ENCODE assay signal across 8 cellular contexts in genomic region chr22:31749636-31750364, GRCh38. TPM values are rescaled to one million over a fixed set of nuclear protein-coding genes. Genes with fewer than 3 reads are reported as not detected.
DNase-seq lines count a peak whose midpoint lies in the region; ATAC-seq and TF ChIP-seq lines count a peak whose summit lies in the region.

PRR14L (minus strand) TSS chr22:31750132; CDS start chr22:31738860, 11,272 bp downstream.

- H3K4me3 ChIP-seq in IMR-90 (ENCODE audit: insufficient read depth, low read depth, low read length) (peak within 1 kb of the TSS; percentile 73), OCI-LY7 (ENCODE audit: low read depth, low read length, poor library complexity, severe bottlenecking) (peak within 1 kb of the TSS; percentile 95)

- no TSS peak for BruUV-seq in IMR-90 (replicated peaks; lab: Mats Ljungman, UMichigan)
- no TSS peak for BruUV-seq in OCI-LY7 (replicated peaks; lab: Mats Ljungman, UMichigan)

- TF ChIP-seq CTCF in IMR-90 (conservative IDR thresholded peaks at IDR 0.05; ENCODE audit: low read depth, low read length) = peak; percentile 1; the same call in 1 of the 2 replicates
- TF ChIP-seq CTCF in OCI-LY7 (conservative IDR thresholded peaks at IDR 0.05; ENCODE audit: low read length) = peak; percentile 45; the same call in 1 of the 2 replicates
- TF ChIP-seq CTCF in endothelial cell (IDR thresholded peaks at IDR 0.05; ENCODE audit: unreplicated experiment) = no peak
- TF ChIP-seq CTCF in mesothelial cell of epicardium (IDR thresholded peaks at IDR 0.05; ENCODE audit: unreplicated experiment) = no peak

- peak within 1 kb of the TSS; percentile 71 for H2BK5ac ChIP-seq in IMR-90 (ENCODE audit: low read depth, low read length, poor library complexity, severe bottlenecking)

- peak; percentile 85 for TF ChIP-seq POLR2A in IMR-90 (IDR thresholded peaks at IDR 0.05; ENCODE audit: low read depth, low read length)

- peak within 1 kb of the TSS; percentile 99 for H3K14ac ChIP-seq in IMR-90 (replicated peaks; ENCODE audit: low read depth, low read length)

- peak within 1 kb of the TSS; percentile 56 for H3K18ac ChIP-seq in IMR-90 (ENCODE audit: low read depth, low read length)

- H3K9me3 Mint-ChIP-seq in endothelial cell (ENCODE audit: unreplicated experiment) = no peaks in the 10 kb centered on the region
- H3K9me3 Mint-ChIP-seq in mesothelial cell of epicardium = no peaks in the 10 kb centered on the region

- intact Hi-C loops in IMR-90 (cut with micrococcal nuclease) (loop anchor here (5.0 kb wide), 4 partner anchors 67 to 203 kb away; partner anchors contain the start of gene PISD), OCI-LY7 (cut with micrococcal nuclease; ENCODE audit: unreplicated experiment) (loop anchor here (2.0 to 5.0 kb wide), 5 partner anchors 43 to 728 kb away; no protein-coding TSS in a partner anchor)

- H3K27ac ChIP-seq in IMR-90 (ENCODE audit: insufficient read depth, low read length) (peak within 1 kb of the TSS; percentile 87), OCI-LY7 (ENCODE audit: low read depth, low read length, poor library complexity, severe bottlenecking) (peak within 1 kb of the TSS; percentile 90)

- H3K4me2 ChIP-seq in IMR-90 (ENCODE audit: low read depth, low read length) (peak within 1 kb of the TSS; percentile 100), OCI-LY7 (ENCODE audit: low read length) (peak within 1 kb of the TSS; percentile 96)

- H3K4ac ChIP-seq in IMR-90 (ENCODE audit: low read depth, low read length) = peak within 1 kb of the TSS; percentile 97

- H3K4me1 ChIP-seq in IMR-90 (ENCODE audit: control insufficient read depth, insufficient read depth, low read length) = peaks cover 10% of the 10 kb centered on the region
- H3K4me1 ChIP-seq in OCI-LY7 (ENCODE audit: insufficient read depth, low read length, poor library complexity, severe bottlenecking) = peaks cover 43% of the 10 kb centered on the region

- peak within 1 kb of the TSS; percentile 69 for H2BK120ac ChIP-seq in IMR-90 (ENCODE audit: low read depth, low read length)

- H3K27me3 ChIP-seq in IMR-90 (ENCODE audit: control insufficient read depth, insufficient read depth, low read length) = no peaks in the 10 kb centered on the region

- dilution Hi-C loops in IMR-90 (cut with HindIII; ENCODE audit: low sequenced_read_pairs, unreplicated experiment) = no loop called here

- peak within 1 kb of the TSS; percentile 75; the same call in 1 of the 3 replicates for H2BK15ac ChIP-seq in IMR-90 (ENCODE audit: low read depth, low read length)

- 1% methylated on average over 40 of the region's 62 CpGs; no CpG with 5 or more reads in 1 of the 2 experiments for WGBS in IMR-90 (ENCODE audit: extremely low coverage in 2 of 2, insufficient read length in 1 of 2), 2 experiments

- peaks cover 9% of the 10 kb centered on the region for H3K9me1 ChIP-seq in IMR-90 (ENCODE audit: insufficient read depth, low read length)

- H2AFZ ChIP-seq in IMR-90 (replicated peaks; ENCODE audit: low read length, poor library complexity) (peak within 1 kb of the TSS; percentile 91), OCI-LY7 (ENCODE audit: low read length) (peak within 1 kb of the TSS; percentile 63)

- H3K36me3 ChIP-seq in IMR-90 (ENCODE audit: control insufficient read depth, insufficient read depth, low read length) (no peaks in the 10 kb centered on the region), OCI-LY7 (ENCODE audit: insufficient read depth, low read length) (peaks cover 22% of the 10 kb centered on the region)

- peaks cover 12% of the 10 kb centered on the region for H3K36me3 Mint-ChIP-seq in endothelial cell (ENCODE audit: low read depth, unreplicated experiment)
- H3K36me3 Mint-ChIP-seq in mesothelial cell of epicardium = peaks cover 9% of the 10 kb centered on the region

- no peaks in the 10 kb centered on the region for H3K9me3 ChIP-seq in IMR-90 (ENCODE audit: control insufficient read depth, insufficient read depth, low read length)
- H3K9me3 ChIP-seq in OCI-LY7 (ENCODE audit: low read length) = no peaks in the 10 kb centered on the region

- in situ Hi-C loops in IMR-90 (cut with MboI; ENCODE audit: low sequenced_read_pairs) = loop anchor here (10.0 kb wide), 1 partner anchor 195 kb away; the partner anchor contains the start of gene YWHAH

- peak within 1 kb of the TSS; percentile 95 for H4K91ac ChIP-seq in IMR-90 (ENCODE audit: insufficient read depth, low read depth, low read length)

- H3K27me3 Mint-ChIP-seq in endothelial cell (ENCODE audit: unreplicated experiment) = peaks cover 4% of the 10 kb centered on the region
- H3K27me3 Mint-ChIP-seq in mesothelial cell of epicardium (ENCODE audit: low read depth) = no peaks in the 10 kb centered on the region

- H3K79me2 ChIP-seq in OCI-LY7 (ENCODE audit: insufficient read depth, low read depth, low read length) = peaks cover 46% of the 10 kb centered on the region

- H4K8ac ChIP-seq in IMR-90 (ENCODE audit: low read depth in 2 of 2, low read length in 2 of 2) = peak within 1 kb of the TSS; percentile 60 to 95

- H2AK9ac ChIP-seq in IMR-90 (replicated peaks; ENCODE audit: low read depth, low read length, poor library complexity) = peak within 1 kb of the TSS; percentile 93

- peak within 1 kb of the TSS; percentile 82 for H3K27ac Mint-ChIP-seq in endothelial cell (ENCODE audit: unreplicated experiment)
- H3K27ac Mint-ChIP-seq in mesothelial cell of epicardium = peak within 1 kb of the TSS; percentile 89

- H3K9ac ChIP-seq in IMR-90 (ENCODE audit: low read depth, low read length) = peak within 1 kb of the TSS; percentile 93

- ATAC-seq in GM21528 (IDR thresholded peaks at IDR 0.05; ENCODE audit: low FRiP score, unreplicated experiment) (peak; percentile 60), IMR-90 (ENCODE audit: low read depth) (peak; percentile 86)

- H4K20me1 ChIP-seq in IMR-90 (ENCODE audit: insufficient read depth, low read length) (no peaks in the 10 kb centered on the region), OCI-LY7 (ENCODE audit: insufficient read depth, low read length) (no peaks in the 10 kb centered on the region)

- peaks cover 22 to 41% of the 10 kb centered on the region in 2 experiments for H3K79me1 ChIP-seq in IMR-90 (ENCODE audit: low read depth in 1 of 2, low read length in 2 of 2)

- POLR2A ChIA-PET in IMR-90 (lab: Charles Lee; ENCODE audit: unreplicated experiment) (no interaction called here), OCI-LY7 (lab: Charles Lee) (interaction anchor here (0.9 to 1.0 kb wide), 2 partner anchors 88 to 96 kb away, joined by 3 to 4 read pairs; partner anchors contain the start of gene PISD)

- H3K4me1 Mint-ChIP-seq in endothelial cell (ENCODE audit: unreplicated experiment) (peaks cover 37% of the 10 kb centered on the region), mesothelial cell of epicardium (peaks cover 44% of the 10 kb centered on the region)

- H2AK5ac ChIP-seq in IMR-90 (ENCODE audit: low read depth, low read length) = peak within 1 kb of the TSS; percentile 86

- no peaks in the 10 kb centered on the region for H3K9me2 ChIP-seq in OCI-LY7 (ENCODE audit: insufficient read depth, low read length)

- peak within 1 kb of the TSS; percentile 96 for H4K5ac ChIP-seq in IMR-90 (ENCODE audit: low read depth, low read length)

- DNase-seq in DMS 273 (lab: John Stamatoyannopoulos, UW; ENCODE audit: unreplicated experiment) (peak; percentile 96), IMR-90 (peak; percentile 90), OCI-LY7 (ENCODE audit: low spot score) (peak; percentile 97), activated T-cell treated with anti-CD3 and anti-CD28 coated beads for 1 hour (ENCODE audit: low read depth) (peak; percentile 100), endothelial cell (ENCODE audit: low spot score) (peak; percentile 98), mesothelial cell of epicardium (ENCODE audit: low spot score in 2 of 2, unreplicated experiment in 2 of 2) (peak; percentile 96 to 98)
- DNase-seq in stimulated activated CD8-positive, alpha-beta memory T cell treated with anti-CD3 and anti-CD28 coated beads, Interleukin-15, amount 100 ng/mL, for 4 hours (ENCODE audit: low read depth in 2 of 2) = peak; percentile 98

- peak within 1 kb of the TSS; percentile 100 for H3K23ac ChIP-seq in IMR-90 (ENCODE audit: low read depth, low read length)

- peak within 1 kb of the TSS; percentile 97 for H3K4me3 Mint-ChIP-seq in endothelial cell (ENCODE audit: unreplicated experiment)
- H3K4me3 Mint-ChIP-seq in mesothelial cell of epicardium = peak within 1 kb of the TSS; percentile 90

- CTCF ChIA-PET in IMR-90 (lab: Yijun Ruan, JAX) (no interaction called here), OCI-LY7 (lab: Charles Lee; ENCODE audit: unreplicated experiment) (no interaction called here)

- peak within 1 kb of the TSS; percentile 91 for H3K56ac ChIP-seq in IMR-90 (ENCODE audit: extremely low read depth, insufficient read depth, low read length)

- peak within 1 kb of the TSS; percentile 14; the same call in 1 of the 2 replicates for H2BK20ac ChIP-seq in IMR-90 (ENCODE audit: low read depth, low read length)

- peak; percentile 15; the same call in 1 of the 2 replicates for TF ChIP-seq RAD21 in IMR-90 (IDR thresholded peaks at IDR 0.05; ENCODE audit: low read length)

TF ChIP-seq in IMR-90, 13 proteins besides CTCF, POLR2A, EP300 and RAD21 (continues in another document):
- TF ChIP-seq MXI1 (IDR thresholded peaks at IDR 0.05; ENCODE audit: borderline replicate concordance, low read depth, low read length) (peak; percentile 71; the same call in 1 of the 2 replicates), MAZ (IDR thresholded peaks at IDR 0.05; ENCODE audit: borderline replicate concordance, low read depth, low read length) (peak; percentile 88), BHLHE40 (IDR thresholded peaks at IDR 0.05; ENCODE audit: low read depth, low read length) (no peak), CHD1 (IDR thresholded peaks at IDR 0.05; ENCODE audit: low read depth, low read length) (no peak), NFE2L2 (IDR thresholded peaks at IDR 0.05; ENCODE audit: low read depth, low read length) (no peak), RCOR1 (IDR thresholded peaks at IDR 0.05; ENCODE audit: insufficient replicate concordance, low read length) (no peak), MAFK (IDR thresholded peaks at IDR 0.05; ENCODE audit: low read depth, low read length) (no peak), CEBPB (IDR thresholded peaks at IDR 0.05; ENCODE audit: low read depth, low read length) (no peak), RFX5 (IDR thresholded peaks at IDR 0.05; ENCODE audit: low read depth, low read length) (no peak)

RNA-seq across cellular contexts. Expression of gene PRR14L, which starts in this region (rescaled TPM):
- total RNA-seq in IMR-90 (2012; rRNA removed) (19.7 and 20.6 TPM in 2 replicates), OCI-LY7 (2022) (51.1 and 52.8 TPM in 2 replicates), endothelial cell (ENCODE audit: unreplicated experiment) (76.9 TPM), mesothelial cell of epicardium (58.9 to 62.0 TPM (median 61.7 TPM) in 3 replicates)
- 9.0 and 9.8 TPM in 2 replicates for polyA plus RNA-seq in IMR-90 (2012; rRNA removed)
- polyA plus RNA-seq in IMR-90 (2012; cell fraction: cytosol; rRNA removed) = 3.6 and 4.2 TPM in 2 replicates
- 8.0 and 15.2 TPM in 2 replicates for polyA plus RNA-seq in IMR-90 (2012; cell fraction: nucleus; rRNA removed; ENCODE audit: low replicate concordance)
- total RNA-seq in OCI-LY7 (2014; rRNA removed; shearing (Covaris generic)) = 15.9 and 21.9 TPM in 2 replicates

Comparison
In these comparisons a context has a peak if more than half of its experiments do, and no peak if none do; other contexts are left out.
1. Peak in every context shown above with its lines: DNase-seq, ATAC-seq, H3K4me3 ChIP-seq and H3K27ac ChIP-seq.
2. CTCF ChIP-seq: peak in IMR-90 (single experiment) and OCI-LY7 (single experiment); none in endothelial cell (single experiment) and mesothelial cell of epicardium (single experiment).